In the genomic region with DNA sequence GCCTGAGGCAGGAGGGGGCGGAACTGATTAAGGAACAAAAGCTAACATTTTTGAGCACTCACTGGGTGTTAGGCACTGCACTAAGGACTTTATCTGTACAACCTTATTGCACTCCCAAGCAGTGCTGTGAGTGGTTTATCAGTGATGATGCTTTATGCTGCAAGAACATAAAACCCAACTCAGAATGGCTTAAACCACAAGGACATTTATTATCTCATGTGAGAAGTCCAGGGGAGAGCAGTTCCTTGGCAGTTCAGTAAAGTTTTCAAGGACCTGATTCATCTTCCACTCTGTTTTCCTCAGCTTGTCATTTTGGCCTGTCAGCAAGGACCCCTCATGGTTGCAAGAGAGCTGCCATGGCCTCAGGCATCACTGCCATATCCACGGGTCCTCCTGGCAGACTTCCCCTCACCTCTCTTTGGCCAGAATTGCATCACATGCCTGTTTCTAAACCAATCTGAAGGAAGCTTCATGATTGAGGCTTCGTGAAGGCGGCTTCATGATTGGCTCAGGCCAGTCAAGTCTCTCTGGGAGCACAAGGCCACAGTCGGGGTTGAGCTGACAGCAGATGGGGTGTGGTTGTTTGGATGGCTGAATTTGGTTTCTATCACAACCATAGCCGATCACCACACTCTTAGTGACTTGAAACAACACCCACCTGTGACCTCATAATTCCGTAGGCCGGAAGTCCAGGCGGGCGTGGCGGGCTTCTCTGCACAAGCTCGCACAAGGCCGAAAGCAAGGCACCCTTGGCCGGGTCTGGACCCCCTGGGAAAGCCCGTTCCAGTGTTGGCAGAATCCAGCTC, we compare ENCODE assay signal across 1 cellular context.
TF ChIP-seq lines count a peak whose summit lies in the region.

No MANE protein-coding gene starts in this region.

TF ChIP-seq in K562, 482 proteins besides CTCF, POLR2A, EP300 and RAD21 (continued from another document):
- TF ChIP-seq LCOR (CRISPR knock-in tag; IDR thresholded peaks at IDR 0.05): peak; percentile 78; the same call in 1 of the 2 replicates
- TF ChIP-seq, protein P1, sequence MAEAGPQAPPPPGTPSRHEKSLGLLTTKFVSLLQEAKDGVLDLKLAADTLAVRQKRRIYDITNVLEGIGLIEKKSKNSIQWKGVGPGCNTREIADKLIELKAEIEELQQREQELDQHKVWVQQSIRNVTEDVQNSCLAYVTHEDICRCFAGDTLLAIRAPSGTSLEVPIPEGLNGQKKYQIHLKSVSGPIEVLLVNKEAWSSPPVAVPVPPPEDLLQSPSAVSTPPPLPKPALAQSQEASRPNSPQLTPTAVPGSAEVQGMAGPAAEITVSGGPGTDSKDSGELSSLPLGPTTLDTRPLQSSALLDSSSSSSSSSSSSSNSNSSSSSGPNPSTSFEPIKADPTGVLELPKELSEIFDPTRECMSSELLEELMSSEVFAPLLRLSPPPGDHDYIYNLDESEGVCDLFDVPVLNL (CRISPR knock-in tag; IDR thresholded peaks at IDR 0.05; ENCODE audit: low read depth): no peak
- TF ChIP-seq MTA2 (IDR thresholded peaks at IDR 0.05; ENCODE audit: low read depth): peak; percentile 60; the same call in 1 of the 2 replicates
- 0 out of 2 replicates have a peak, but pooled peaks have one; percentile 26 for TF ChIP-seq SPI1 (IDR thresholded peaks at IDR 0.05; ENCODE audit: borderline replicate concordance, low read depth, low read length)
- TF ChIP-seq, protein P2, sequence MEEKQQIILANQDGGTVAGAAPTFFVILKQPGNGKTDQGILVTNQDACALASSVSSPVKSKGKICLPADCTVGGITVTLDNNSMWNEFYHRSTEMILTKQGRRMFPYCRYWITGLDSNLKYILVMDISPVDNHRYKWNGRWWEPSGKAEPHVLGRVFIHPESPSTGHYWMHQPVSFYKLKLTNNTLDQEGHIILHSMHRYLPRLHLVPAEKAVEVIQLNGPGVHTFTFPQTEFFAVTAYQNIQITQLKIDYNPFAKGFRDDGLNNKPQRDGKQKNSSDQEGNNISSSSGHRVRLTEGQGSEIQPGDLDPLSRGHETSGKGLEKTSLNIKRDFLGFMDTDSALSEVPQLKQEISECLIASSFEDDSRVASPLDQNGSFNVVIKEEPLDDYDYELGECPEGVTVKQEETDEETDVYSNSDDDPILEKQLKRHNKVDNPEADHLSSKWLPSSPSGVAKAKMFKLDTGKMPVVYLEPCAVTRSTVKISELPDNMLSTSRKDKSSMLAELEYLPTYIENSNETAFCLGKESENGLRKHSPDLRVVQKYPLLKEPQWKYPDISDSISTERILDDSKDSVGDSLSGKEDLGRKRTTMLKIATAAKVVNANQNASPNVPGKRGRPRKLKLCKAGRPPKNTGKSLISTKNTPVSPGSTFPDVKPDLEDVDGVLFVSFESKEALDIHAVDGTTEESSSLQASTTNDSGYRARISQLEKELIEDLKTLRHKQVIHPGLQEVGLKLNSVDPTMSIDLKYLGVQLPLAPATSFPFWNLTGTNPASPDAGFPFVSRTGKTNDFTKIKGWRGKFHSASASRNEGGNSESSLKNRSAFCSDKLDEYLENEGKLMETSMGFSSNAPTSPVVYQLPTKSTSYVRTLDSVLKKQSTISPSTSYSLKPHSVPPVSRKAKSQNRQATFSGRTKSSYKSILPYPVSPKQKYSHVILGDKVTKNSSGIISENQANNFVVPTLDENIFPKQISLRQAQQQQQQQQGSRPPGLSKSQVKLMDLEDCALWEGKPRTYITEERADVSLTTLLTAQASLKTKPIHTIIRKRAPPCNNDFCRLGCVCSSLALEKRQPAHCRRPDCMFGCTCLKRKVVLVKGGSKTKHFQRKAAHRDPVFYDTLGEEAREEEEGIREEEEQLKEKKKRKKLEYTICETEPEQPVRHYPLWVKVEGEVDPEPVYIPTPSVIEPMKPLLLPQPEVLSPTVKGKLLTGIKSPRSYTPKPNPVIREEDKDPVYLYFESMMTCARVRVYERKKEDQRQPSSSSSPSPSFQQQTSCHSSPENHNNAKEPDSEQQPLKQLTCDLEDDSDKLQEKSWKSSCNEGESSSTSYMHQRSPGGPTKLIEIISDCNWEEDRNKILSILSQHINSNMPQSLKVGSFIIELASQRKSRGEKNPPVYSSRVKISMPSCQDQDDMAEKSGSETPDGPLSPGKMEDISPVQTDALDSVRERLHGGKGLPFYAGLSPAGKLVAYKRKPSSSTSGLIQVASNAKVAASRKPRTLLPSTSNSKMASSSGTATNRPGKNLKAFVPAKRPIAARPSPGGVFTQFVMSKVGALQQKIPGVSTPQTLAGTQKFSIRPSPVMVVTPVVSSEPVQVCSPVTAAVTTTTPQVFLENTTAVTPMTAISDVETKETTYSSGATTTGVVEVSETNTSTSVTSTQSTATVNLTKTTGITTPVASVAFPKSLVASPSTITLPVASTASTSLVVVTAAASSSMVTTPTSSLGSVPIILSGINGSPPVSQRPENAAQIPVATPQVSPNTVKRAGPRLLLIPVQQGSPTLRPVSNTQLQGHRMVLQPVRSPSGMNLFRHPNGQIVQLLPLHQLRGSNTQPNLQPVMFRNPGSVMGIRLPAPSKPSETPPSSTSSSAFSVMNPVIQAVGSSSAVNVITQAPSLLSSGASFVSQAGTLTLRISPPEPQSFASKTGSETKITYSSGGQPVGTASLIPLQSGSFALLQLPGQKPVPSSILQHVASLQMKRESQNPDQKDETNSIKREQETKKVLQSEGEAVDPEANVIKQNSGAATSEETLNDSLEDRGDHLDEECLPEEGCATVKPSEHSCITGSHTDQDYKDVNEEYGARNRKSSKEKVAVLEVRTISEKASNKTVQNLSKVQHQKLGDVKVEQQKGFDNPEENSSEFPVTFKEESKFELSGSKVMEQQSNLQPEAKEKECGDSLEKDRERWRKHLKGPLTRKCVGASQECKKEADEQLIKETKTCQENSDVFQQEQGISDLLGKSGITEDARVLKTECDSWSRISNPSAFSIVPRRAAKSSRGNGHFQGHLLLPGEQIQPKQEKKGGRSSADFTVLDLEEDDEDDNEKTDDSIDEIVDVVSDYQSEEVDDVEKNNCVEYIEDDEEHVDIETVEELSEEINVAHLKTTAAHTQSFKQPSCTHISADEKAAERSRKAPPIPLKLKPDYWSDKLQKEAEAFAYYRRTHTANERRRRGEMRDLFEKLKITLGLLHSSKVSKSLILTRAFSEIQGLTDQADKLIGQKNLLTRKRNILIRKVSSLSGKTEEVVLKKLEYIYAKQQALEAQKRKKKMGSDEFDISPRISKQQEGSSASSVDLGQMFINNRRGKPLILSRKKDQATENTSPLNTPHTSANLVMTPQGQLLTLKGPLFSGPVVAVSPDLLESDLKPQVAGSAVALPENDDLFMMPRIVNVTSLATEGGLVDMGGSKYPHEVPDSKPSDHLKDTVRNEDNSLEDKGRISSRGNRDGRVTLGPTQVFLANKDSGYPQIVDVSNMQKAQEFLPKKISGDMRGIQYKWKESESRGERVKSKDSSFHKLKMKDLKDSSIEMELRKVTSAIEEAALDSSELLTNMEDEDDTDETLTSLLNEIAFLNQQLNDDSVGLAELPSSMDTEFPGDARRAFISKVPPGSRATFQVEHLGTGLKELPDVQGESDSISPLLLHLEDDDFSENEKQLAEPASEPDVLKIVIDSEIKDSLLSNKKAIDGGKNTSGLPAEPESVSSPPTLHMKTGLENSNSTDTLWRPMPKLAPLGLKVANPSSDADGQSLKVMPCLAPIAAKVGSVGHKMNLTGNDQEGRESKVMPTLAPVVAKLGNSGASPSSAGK (IDR thresholded peaks at IDR 0.05): peak; percentile 60; the same call in 1 of the 2 replicates
- TF ChIP-seq ELF2 (CRISPR knock-in tag; IDR thresholded peaks at IDR 0.05): no peak
- no peak for TF ChIP-seq SMARCB1 (IDR thresholded peaks at IDR 0.05; ENCODE audit: insufficient read length, low read depth)
- TF ChIP-seq NCOA1 (IDR thresholded peaks at IDR 0.05; ENCODE audit: low read depth): peak; percentile 39; the same call in 1 of the 2 replicates
- peak; percentile 79 for TF ChIP-seq SMARCA4 (IDR thresholded peaks at IDR 0.05)
- TF ChIP-seq LEF1 (IDR thresholded peaks at IDR 0.05): peak; percentile 56; the same call in 1 of the 2 replicates
- TF ChIP-seq SMARCA5 (IDR thresholded peaks at IDR 0.05): peak; percentile 86
- peak; percentile 67 for TF ChIP-seq FOXM1 (IDR thresholded peaks at IDR 0.05; ENCODE audit: low read depth)
- no peak for TF ChIP-seq FOXM1 (CRISPR knock-in tag; IDR thresholded peaks at IDR 0.05; ENCODE audit: low read depth)
- peak; percentile 81 for TF ChIP-seq L3MBTL2 (IDR thresholded peaks at IDR 0.05)
- peak; percentile 56 for TF ChIP-seq SMARCE1 (IDR thresholded peaks at IDR 0.05)
- TF ChIP-seq MCM5 (IDR thresholded peaks at IDR 0.05; ENCODE audit: low read depth): no peak
- no peak for TF ChIP-seq ZBTB5 (IDR thresholded peaks at IDR 0.05)
- peak; percentile 78 for TF ChIP-seq GATA2 (CRISPR knock-in tag; IDR thresholded peaks at IDR 0.05)
- TF ChIP-seq MEIS2 (IDR thresholded peaks at IDR 0.05; ENCODE audit: partially characterized antibody): peak; percentile 63
- no peak for TF ChIP-seq DIDO1 (tag; IDR thresholded peaks at IDR 0.05; ENCODE audit: low read depth)
- TF ChIP-seq CXXC5 (CRISPR knock-in tag; IDR thresholded peaks at IDR 0.05): 0 out of 2 replicates have a peak, but pooled peaks have one; percentile 28
